19 cellular contexts compared by ENCODE assay signal in genomic region chr4:1241936-1242505, GRCh38. TPM values are rescaled to one million over a fixed set of nuclear protein-coding genes. Genes with fewer than 3 reads are reported as not detected.
DNase-seq lines count a peak whose midpoint lies in the region; ATAC-seq, FAIRE-seq and TF ChIP-seq lines count a peak whose summit lies in the region.
"Had no signal": no experiment of that assay in that cellular context is flagged by ENCODE, and none has a peak within 500 bp of the region (broad histone marks: within the 10 kb centered on the region; RNA-seq: fewer than 3 reads in every experiment).

No MANE protein-coding gene starts in this region.

- no peak for TF ChIP-seq EP300 in SK-N-SH (IDR thresholded peaks at IDR 0.05; ENCODE audit: borderline replicate concordance in 1 of 2, low read depth in 1 of 2, low read length in 1 of 2)

- no peak for TF ChIP-seq RAD21 in SK-N-SH (IDR thresholded peaks at IDR 0.05; ENCODE audit: low read length)

- DNase-seq in SK-N-SH (peak; percentile 26), colonic mucosa (no peak), left lobe of liver (ENCODE audit: low spot score) (peak; percentile 50), small intestine (no peak), GDM1 (lab: John Stamatoyannopoulos, UW) (no peak), retina (no peak), GM10248 (ENCODE audit: extremely low spot score) (no peak)
- DNase-seq: activated gamma-delta T cell; CD4-positive, alpha-beta memory T cell; DMS79 treated with DMSO at 0.1 percent for 48 hours; GM23248; naive B cell; NCI-H1436 treated with DMSO at 0.1 percent for 48 hours; NCI-H226; stimulated activated CD4-positive, alpha-beta T cell treated with anti-CD3 and anti-CD28 coated beads, Interleukin-2, amount 100 ng/mL, for 48 hours; stimulated activated CD8-positive, alpha-beta memory T cell treated with anti-CD3 and anti-CD28 coated beads, Interleukin-4, amount 100 ng/mL, for 48 hours had no signal

- WGBS in SK-N-SH (ENCODE audit: low lambda C conversion rate): 94% methylated on average over 10 of the region's 24 CpGs
- 69 to 77% (median 75%) methylated on average over 24 of the region's 24 CpGs for WGBS in small intestine, 3 donors

- H3F3A ChIP-seq in SK-N-SH (replicated peaks; ENCODE audit: insufficient read depth): no peaks in the 10 kb centered on the region

- H3K36me3 ChIP-seq in SK-N-SH (replicated peaks in 1 of 2; ENCODE audit: control insufficient read depth in 1 of 2, insufficient read depth in 2 of 2, low read length in 1 of 2): peaks cover 0 to 47% of the 10 kb centered on the region in 2 experiments
- no peaks in the 10 kb centered on the region for H3K36me3 ChIP-seq in colonic mucosa
- H3K36me3 ChIP-seq in small intestine (ENCODE audit: control insufficient read depth in 2 of 2, insufficient read depth in 2 of 2, low read length in 2 of 2): peaks cover 6 to 9% of the 10 kb centered on the region in 2 donors

- H3K4me3 ChIP-seq in SK-N-SH (ENCODE audit: low read depth in 2 of 2, low read length in 1 of 2) (no peak overlapping the region), colonic mucosa (no peak overlapping the region), small intestine (ENCODE audit: low read depth in 1 of 2, low read length in 2 of 2) (no peak overlapping the region)
- H3K4me3 ChIP-seq: GM23248, thoracic aorta had no signal

- H3K9me2 ChIP-seq in SK-N-SH: no peaks in the 10 kb centered on the region

- H3K9ac ChIP-seq in SK-N-SH (no peak overlapping the region), colonic mucosa (ENCODE audit: low read depth in 2 of 2, low read length in 2 of 2) (no peak overlapping the region)
- H3K9ac ChIP-seq: GM23248 had no signal

- peaks cover 79% of the 10 kb centered on the region for H3K79me2 ChIP-seq in SK-N-SH (ENCODE audit: insufficient read depth)

- intact Hi-C loops in colonic mucosa (cut with DNase I): loop anchor here (5.0 kb wide), 1 partner anchor 35 kb away; no protein-coding TSS in a partner anchor

- POLR2A ChIA-PET in SK-N-SH (lab: Yijun Ruan, JAX): interaction anchor here (0.6 kb wide), 1 partner anchor 67 kb away, joined by 3 read pairs; no protein-coding TSS in a partner anchor
- POLR2A ChIA-PET in GM10248 (lab: Yijun Ruan, JAX): no interaction called here

- H3K4me1 ChIP-seq in SK-N-SH (ENCODE audit: control insufficient read depth in 1 of 2, insufficient read depth in 2 of 2, low read depth in 1 of 2, low read length in 1 of 2) (peaks cover 9 to 21% of the 10 kb centered on the region in 2 experiments; a peak in 3 of 4 replicates), colonic mucosa (peaks cover 28% of the 10 kb centered on the region), small intestine (ENCODE audit: control insufficient read depth in 2 of 2, insufficient read depth in 1 of 2, low read depth in 1 of 2, low read length in 1 of 2) (peaks cover 20 to 23% of the 10 kb centered on the region in 2 donors)

- H3K27ac ChIP-seq in SK-N-SH (ENCODE audit: low read depth in 2 of 2, low read length in 1 of 2) (no peak overlapping the region), colonic mucosa (peak overlapping the region; percentile 37), small intestine (ENCODE audit: low read depth in 1 of 2, low read length in 1 of 2) (peak overlapping the region; percentile 1 to 3)
- H3K27ac ChIP-seq: 22Rv1, GM23248, thoracic aorta had no signal

- H3K9me3 ChIP-seq in SK-N-SH (no peaks in the 10 kb centered on the region), colonic mucosa (no peaks in the 10 kb centered on the region), small intestine (ENCODE audit: control insufficient read depth, low read depth) (no peaks in the 10 kb centered on the region)
- H3K9me3 ChIP-seq: thoracic aorta had no signal

- FAIRE-seq in small intestine (lab: Jason Lieb, UNC): no peak

- TF ChIP-seq CTCF in SK-N-SH (IDR thresholded peaks at IDR 0.05) (no peak), colonic mucosa (IDR thresholded peaks at IDR 0.05) (no peak), GM10248 (IDR thresholded peaks at IDR 0.05; ENCODE audit: control extremely low read depth, extremely low read depth, low read depth, missing control alignments) (no peak)

- no peak overlapping the region for H3K4me2 ChIP-seq in SK-N-SH

- no peak overlapping the region for H2AFZ ChIP-seq in SK-N-SH (ENCODE audit: low read depth)
- H2AFZ ChIP-seq: GM23248 had no signal

- ATAC-seq in SK-N-SH treated with all-trans-retinoic acid at 6 μM for 48 hours: no peak
- peak; percentile 54 for ATAC-seq in left lobe of liver

- H3K27me3 ChIP-seq in SK-N-SH (ENCODE audit: insufficient read depth): no peaks in the 10 kb centered on the region
- no peaks in the 10 kb centered on the region for H3K27me3 ChIP-seq in colonic mucosa
- no peaks in the 10 kb centered on the region for H3K27me3 ChIP-seq in small intestine (ENCODE audit: control insufficient read depth in 2 of 2, insufficient read depth in 2 of 2, low read length in 2 of 2)

- peaks cover 84% of the 10 kb centered on the region for H4K20me1 ChIP-seq in SK-N-SH (ENCODE audit: insufficient read depth)

- CTCF ChIA-PET in SK-N-SH (lab: Yijun Ruan, JAX): interaction anchor here (1.0 kb wide), 1 partner anchor 111 kb away, joined by 3 read pairs; no protein-coding TSS in a partner anchor
- CTCF ChIA-PET in GM10248 (lab: Yijun Ruan, JAX): interaction anchor here (1.0 kb wide), 1 partner anchor 26 kb away, joined by 3 read pairs; no protein-coding TSS in a partner anchor

TF ChIP-seq in SK-N-SH, 30 proteins besides CTCF, POLR2A, EP300 and RAD21 (continues in another document):
- no peak for TF ChIP-seq EZH2phosphoT487 (IDR thresholded peaks at IDR 0.05; ENCODE audit: borderline replicate concordance, low read depth)
- TF ChIP-seq, protein P1, sequence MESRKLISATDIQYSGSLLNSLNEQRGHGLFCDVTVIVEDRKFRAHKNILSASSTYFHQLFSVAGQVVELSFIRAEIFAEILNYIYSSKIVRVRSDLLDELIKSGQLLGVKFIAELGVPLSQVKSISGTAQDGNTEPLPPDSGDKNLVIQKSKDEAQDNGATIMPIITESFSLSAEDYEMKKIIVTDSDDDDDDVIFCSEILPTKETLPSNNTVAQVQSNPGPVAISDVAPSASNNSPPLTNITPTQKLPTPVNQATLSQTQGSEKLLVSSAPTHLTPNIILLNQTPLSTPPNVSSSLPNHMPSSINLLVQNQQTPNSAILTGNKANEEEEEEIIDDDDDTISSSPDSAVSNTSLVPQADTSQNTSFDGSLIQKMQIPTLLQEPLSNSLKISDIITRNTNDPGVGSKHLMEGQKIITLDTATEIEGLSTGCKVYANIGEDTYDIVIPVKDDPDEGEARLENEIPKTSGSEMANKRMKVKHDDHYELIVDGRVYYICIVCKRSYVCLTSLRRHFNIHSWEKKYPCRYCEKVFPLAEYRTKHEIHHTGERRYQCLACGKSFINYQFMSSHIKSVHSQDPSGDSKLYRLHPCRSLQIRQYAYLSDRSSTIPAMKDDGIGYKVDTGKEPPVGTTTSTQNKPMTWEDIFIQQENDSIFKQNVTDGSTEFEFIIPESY (IDR thresholded peaks at IDR 0.05; ENCODE audit: borderline replicate concordance, low read depth): no peak
- TF ChIP-seq NRF1 (IDR thresholded peaks at IDR 0.05; ENCODE audit: low read depth, low read length): no peak
- TF ChIP-seq TAF1 (IDR thresholded peaks at IDR 0.05; ENCODE audit: borderline replicate concordance, low read depth, low read length): no peak
- TF ChIP-seq RCOR1 (IDR thresholded peaks at IDR 0.05; ENCODE audit: low read length): no peak
- no peak for TF ChIP-seq FOXJ3 (CRISPR knock-in tag; IDR thresholded peaks at IDR 0.05)
- TF ChIP-seq RXRA (IDR thresholded peaks at IDR 0.05; ENCODE audit: borderline replicate concordance, low read depth): no peak
- TF ChIP-seq YY1 (IDR thresholded peaks at IDR 0.05; ENCODE audit: low read depth): no peak
- TF ChIP-seq SIN3A (IDR thresholded peaks at IDR 0.05; ENCODE audit: borderline replicate concordance, low read depth, low read length): no peak

TF ChIP-seq in SK-N-SH treated with all-trans-retinoic acid at 6 μM for 48 hours, 23 proteins besides CTCF, POLR2A, EP300 and RAD21 (continues in another document):
- TF ChIP-seq TOX (CRISPR knock-in tag; IDR thresholded peaks at IDR 0.05; ENCODE audit: borderline replicate concordance): no peak
- TF ChIP-seq ZC3H10 (CRISPR knock-in tag; IDR thresholded peaks at IDR 0.05): no peak
- TF ChIP-seq ZNF8 (CRISPR knock-in tag; IDR thresholded peaks at IDR 0.05): no peak
- TF ChIP-seq CREB5 (CRISPR knock-in tag; IDR thresholded peaks at IDR 0.05; ENCODE audit: low read depth): no peak

RNA-seq across cellular contexts. Expression of gene CTBP1, which starts 6.9 kb away (rescaled TPM):
- polyA plus RNA-seq in SK-N-SH (2012; rRNA removed) (158 and 183 TPM in 2 replicates), small intestine (100 to 1,000 TPM in 2 of 3 donors, 10 to 100 TPM in 1; 88.6 to 144 (median 128) TPM)
- 73.8 and 122 TPM in 2 replicates for polyA plus RNA-seq in SK-N-SH (2012; cell fraction: cytosol; rRNA removed)
- 419 and 467 TPM in 2 replicates for polyA plus RNA-seq in SK-N-SH (2012; cell fraction: nucleus; rRNA removed)
- total RNA-seq in colonic mucosa (100 to 1,000 TPM; 137 to 200 TPM), left lobe of liver (97.0 TPM)

RNA-seq across cellular contexts. Expression of gene MAEA, which starts 47.7 kb away (rescaled TPM):
- polyA plus RNA-seq in SK-N-SH (2012; rRNA removed) (123 and 128 TPM in 2 replicates), small intestine (10 to 100 TPM; 62.1 to 97.1 (median 69.4) TPM)
- 64.4 and 85.4 TPM in 2 replicates for polyA plus RNA-seq in SK-N-SH (2012; cell fraction: cytosol; rRNA removed)
- 196 and 274 TPM in 2 replicates for polyA plus RNA-seq in SK-N-SH (2012; cell fraction: nucleus; rRNA removed)
- total RNA-seq in colonic mucosa (100 to 1,000 TPM in 1 of 2 donors, 10 to 100 TPM in 1; 65.8 to 124 TPM), left lobe of liver (33.3 TPM)

Comparison
In these comparisons a context has a peak if more than half of its experiments do, and no peak if none do; other contexts are left out.
1. DNase-seq: peak in SK-N-SH (single experiment) and left lobe of liver (single experiment); none in colonic mucosa (single experiment), small intestine (single experiment), GDM1 (single experiment), retina (single experiment) and GM10248 (single experiment).
2. H3K27ac ChIP-seq: peak in colonic mucosa (single experiment) and small intestine (2 of 2); none in SK-N-SH (0 of 2).